Comparison of ENCODE assay signal across 8 cellular contexts in the genomic region with DNA sequence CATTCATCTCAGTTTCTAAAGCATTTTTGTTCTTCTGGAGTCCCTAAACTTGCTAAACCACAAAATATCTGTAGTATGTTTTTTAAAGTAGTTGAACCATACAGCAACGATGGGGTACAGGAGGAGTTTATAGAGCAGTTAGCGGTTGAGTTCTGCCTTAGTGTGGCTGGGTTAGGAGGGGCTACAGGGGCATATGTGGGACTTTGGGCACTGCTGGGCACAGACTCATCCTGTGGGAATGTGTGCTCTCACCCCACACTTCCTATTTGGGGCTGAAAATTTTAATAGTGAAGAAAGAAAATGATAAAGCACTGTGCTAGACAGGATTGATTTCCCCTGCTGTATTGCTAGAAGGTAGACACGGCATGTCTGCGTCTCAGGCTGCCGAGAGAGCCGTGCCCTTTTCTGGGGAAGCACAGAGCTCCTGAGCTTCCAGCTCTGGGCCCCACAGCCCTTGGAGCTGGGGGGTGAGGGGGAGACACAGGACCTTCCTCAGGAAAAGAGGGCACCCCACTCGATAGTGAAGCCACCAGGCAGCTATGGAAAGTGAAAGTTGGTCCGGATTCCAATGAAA.
DNase-seq lines count a peak whose midpoint lies in the region; ATAC-seq and TF ChIP-seq lines count a peak whose summit lies in the region.

No MANE protein-coding gene starts in this region.

- no peaks in the 10 kb centered on the region for H3K36me3 Mint-ChIP-seq in activated naive CD4-positive, alpha-beta T cell treated with anti-CD3 and anti-CD28 coated beads for 36 hours (ENCODE audit: low read depth)
- no peaks in the 10 kb centered on the region for H3K36me3 Mint-ChIP-seq in T-helper 17 cell (ENCODE audit: low read depth)

- H3K4me1 Mint-ChIP-seq in activated naive CD4-positive, alpha-beta T cell treated with anti-CD3 and anti-CD28 coated beads for 36 hours (ENCODE audit: low read depth): peaks cover 47% of the 10 kb centered on the region
- H3K4me1 Mint-ChIP-seq in T-helper 17 cell: peaks cover 30% of the 10 kb centered on the region

- H3K4me3 ChIP-seq in fibroblast of villous mesenchyme (ENCODE audit: low read depth, low read length) (peak overlapping the region; percentile 67), gastrocnemius medialis (peak overlapping the region; percentile 74 to 90 (median 85))

- H3K27me3 Mint-ChIP-seq in activated naive CD4-positive, alpha-beta T cell treated with anti-CD3 and anti-CD28 coated beads for 36 hours (ENCODE audit: low read depth): no peaks in the 10 kb centered on the region
- H3K27me3 Mint-ChIP-seq in T-helper 17 cell: no peaks in the 10 kb centered on the region

- H3K9me3 Mint-ChIP-seq in activated naive CD4-positive, alpha-beta T cell treated with anti-CD3 and anti-CD28 coated beads for 36 hours: no peaks in the 10 kb centered on the region

- CTCF ChIA-PET in activated naive CD4-positive, alpha-beta T cell treated with anti-CD3 and anti-CD28 coated beads for 36 hours (lab: Charles Lee): interaction anchor here (0.8 to 2.1 kb wide), 5 partner anchors 12 to 516 kb away, joined by 3 to 10 read pairs (median 5); no protein-coding TSS in a partner anchor

- in situ Hi-C loops in gastrocnemius medialis (cut with MboI; ENCODE audit: low sequenced_read_pairs in 4 of 4): no loop called here

- ATAC-seq in T-helper 17 cell: no peak
- no peak for ATAC-seq in gastrocnemius medialis

- peak overlapping the region; percentile 98 to 99 (median 98) for H3K27ac ChIP-seq in gastrocnemius medialis

- H3K27ac Mint-ChIP-seq in activated naive CD4-positive, alpha-beta T cell treated with anti-CD3 and anti-CD28 coated beads for 36 hours: peak overlapping the region; percentile 95
- H3K27ac Mint-ChIP-seq in T-helper 17 cell: peak overlapping the region; percentile 95

- DNase-seq in activated naive CD4-positive, alpha-beta T cell treated with anti-CD3 and anti-CD28 coated beads for 36 hours: peak; percentile 23
- no peak for DNase-seq in activated naive CD4-positive, alpha-beta T cell (lab: John Stamatoyannopoulos, UW)
- DNase-seq in T-helper 17 cell: peak in 1 of 3 donors; percentile 3
- DNase-seq in fibroblast of villous mesenchyme (ENCODE audit: low read depth): peak; percentile 83
- peak in 1 of 2 donors; percentile 38 for DNase-seq in gastrocnemius medialis
- DNase-seq in SIG-M5 treated with dmso at 0.1 percent for 504 hours (lab: John Stamatoyannopoulos, UW; ENCODE audit: unreplicated experiment): no peak
- DNase-seq in epidermal melanocyte (ENCODE audit: insufficient read length, low spot score): no peak
- DNase-seq in SW 1271 (lab: John Stamatoyannopoulos, UW): no peak

- TF ChIP-seq CTCF in fibroblast of villous mesenchyme (IDR thresholded peaks at IDR 0.05; ENCODE audit: insufficient read depth, low read depth, low read length) (no peak), gastrocnemius medialis (IDR thresholded peaks at IDR 0.05 in 4 of 5, conservative IDR thresholded peaks at IDR 0.05 in 1 of 5) (no peak)

- H3K36me3 ChIP-seq in gastrocnemius medialis: no peaks in the 10 kb centered on the region

- H3K4me1 ChIP-seq in gastrocnemius medialis: peaks cover 48 to 56% of the 10 kb centered on the region in 2 donors

- no peaks in the 10 kb centered on the region for H3K9me3 ChIP-seq in T-helper 17 cell (ENCODE audit: control insufficient read depth, low read length, poor library complexity, severe bottlenecking)
- H3K9me3 ChIP-seq in gastrocnemius medialis: no peaks in the 10 kb centered on the region

- no peaks in the 10 kb centered on the region for H3K27me3 ChIP-seq in gastrocnemius medialis

- H3K4me3 Mint-ChIP-seq in activated naive CD4-positive, alpha-beta T cell treated with anti-CD3 and anti-CD28 coated beads for 36 hours: peak overlapping the region; percentile 85
- H3K4me3 Mint-ChIP-seq in T-helper 17 cell: peak overlapping the region; percentile 88

- TF ChIP-seq POLR2A in gastrocnemius medialis (IDR thresholded peaks at IDR 0.05): no peak

- intact Hi-C loops in activated naive CD4-positive, alpha-beta T cell treated with anti-CD3 and anti-CD28 coated beads for 36 hours (cut with micrococcal nuclease): loop anchor here (1.0 kb wide), 2 partner anchors 11 to 17 kb away; no protein-coding TSS in a partner anchor
- intact Hi-C loops in gastrocnemius medialis (cut with DNase I; ENCODE audit: low total_unique reads): no loop called here

Comparison
In these comparisons a context has a peak if more than half of its experiments do, and no peak if none do; other contexts are left out.
1. DNase-seq: peak in activated naive CD4-positive, alpha-beta T cell treated with anti-CD3 and anti-CD28 coated beads for 36 hours (single experiment) and fibroblast of villous mesenchyme (single experiment); none in activated naive CD4-positive, alpha-beta T cell (0 of 4), SIG-M5 treated with dmso at 0.1 percent for 504 hours (single experiment), epidermal melanocyte (single experiment) and SW 1271 (0 of 2).